Comparison of ENCODE assay signal across 16 cellular contexts in genomic region chr2:15708865-15709820, GRCh38.
DNase-seq lines count a peak whose midpoint lies in the region; ATAC-seq, FAIRE-seq and TF ChIP-seq lines count a peak whose summit lies in the region.
"Had no signal": no experiment of that assay in that cellular context is flagged by ENCODE, and none has a peak within 500 bp of the region (broad histone marks: within the 10 kb centered on the region; RNA-seq: fewer than 3 reads in every experiment).

No MANE protein-coding gene starts in this region.

- no peaks in the 10 kb centered on the region for H3K9me1 ChIP-seq in endothelial cell of umbilical vein (replicated peaks; ENCODE audit: control insufficient read depth, extremely low read depth, insufficient read depth, low read length)

- H3K9me3 Mint-ChIP-seq in activated CD4-positive, alpha-beta T cell treated with anti-CD3 and anti-CD28 coated beads, Interleukin-2, amount 10 ng/mL, durations not matched to agents 24 days and 14 days: no peaks in the 10 kb centered on the region
- H3K9me3 Mint-ChIP-seq in activated CD8-positive, alpha-beta T cell treated with anti-CD3 and anti-CD28 coated beads, Interleukin-2, amount 10 ng/mL, durations not matched to agents 7 days and 5 days (ENCODE audit: insufficient read depth): no peaks in the 10 kb centered on the region

- H3K36me3 ChIP-seq in endothelial cell of umbilical vein (ENCODE audit: control insufficient read depth in 2 of 2, extremely low read depth in 1 of 2, insufficient read depth in 2 of 2, low read length in 2 of 2): no peaks in the 10 kb centered on the region
- H3K36me3 ChIP-seq: BLaER1 treated with 17β-estradiol and CSF1 and Interleukin-3, amounts not matched to agents 10 nM and 100 nM had no signal

- intact Hi-C loops in Right ventricle myocardium superior (cut with DNase I): no loop called here
- intact Hi-C loops in cardiac septum (cut with DNase I): no loop called here
- intact Hi-C loops in endothelial cell of umbilical vein (cut with micrococcal nuclease): loop anchor here (1.0 to 2.0 kb wide), 8 partner anchors 21 to 230 kb away; no protein-coding TSS in a partner anchor
- intact Hi-C loops in activated CD4-positive, alpha-beta T cell treated with anti-CD3 and anti-CD28 coated beads, Interleukin-2, amount 10 ng/mL, durations not matched to agents 24 days and 14 days (cut with micrococcal nuclease): no loop called here

- no peaks in the 10 kb centered on the region for H3K79me2 ChIP-seq in endothelial cell of umbilical vein (ENCODE audit: control insufficient read depth, insufficient read depth, low read length)

- no peaks in the 10 kb centered on the region for H4K20me1 ChIP-seq in endothelial cell of umbilical vein (replicated peaks; ENCODE audit: control insufficient read depth, extremely low read depth, insufficient read depth, low read length)
- H4K20me1 ChIP-seq: BLaER1 treated with 17β-estradiol and CSF1 and Interleukin-3, amounts not matched to agents 10 nM and 100 nM had no signal

- peak; percentile 27 for ATAC-seq in Right ventricle myocardium superior (ENCODE audit: poor library complexity)
- peak; percentile 28 for ATAC-seq in left lobe of liver
- no peak for ATAC-seq in activated CD8-positive, alpha-beta T cell treated with anti-CD3 and anti-CD28 coated beads, Interleukin-2, amount 10 ng/mL, durations not matched to agents 7 days and 5 days

- H3K27ac Mint-ChIP-seq in activated CD4-positive, alpha-beta T cell treated with anti-CD3 and anti-CD28 coated beads, Interleukin-2, amount 10 ng/mL, durations not matched to agents 24 days and 14 days: no peak overlapping the region
- H3K27ac Mint-ChIP-seq in activated CD8-positive, alpha-beta T cell treated with anti-CD3 and anti-CD28 coated beads, Interleukin-2, amount 10 ng/mL, durations not matched to agents 7 days and 5 days: no peak overlapping the region

- H3K27me3 Mint-ChIP-seq in activated CD4-positive, alpha-beta T cell treated with anti-CD3 and anti-CD28 coated beads, Interleukin-2, amount 10 ng/mL, durations not matched to agents 24 days and 14 days: peaks cover 1% of the 10 kb centered on the region
- H3K27me3 Mint-ChIP-seq in activated CD8-positive, alpha-beta T cell treated with anti-CD3 and anti-CD28 coated beads, Interleukin-2, amount 10 ng/mL, durations not matched to agents 7 days and 5 days (ENCODE audit: low read depth): no peaks in the 10 kb centered on the region

- H2AFZ ChIP-seq in endothelial cell of umbilical vein (ENCODE audit: low read depth, low read length): peak overlapping the region; percentile 13

- peak overlapping the region; percentile 48 for H3K4me2 ChIP-seq in endothelial cell of umbilical vein (ENCODE audit: insufficient read depth, low read length)

- peak overlapping the region; percentile 1 for H3K9ac ChIP-seq in endothelial cell of umbilical vein (replicated peaks; ENCODE audit: extremely low read depth, insufficient read depth, low read length)
- H3K9ac ChIP-seq: BLaER1 treated with 17β-estradiol and CSF1 and Interleukin-3, amounts not matched to agents 10 nM and 100 nM had no signal

- CTCF ChIA-PET in endothelial cell of umbilical vein (lab: Charles Lee): interaction anchor here (0.9 to 2.1 kb wide), 7 partner anchors 13 to 222 kb away, joined by 3 to 7 read pairs (median 4); no protein-coding TSS in a partner anchor
- CTCF ChIA-PET in activated CD8-positive, alpha-beta T cell treated with anti-CD3 and anti-CD28 coated beads, Interleukin-2, amount 10 ng/mL, durations not matched to agents 7 days and 5 days (lab: Charles Lee): no interaction called here

- no peaks in the 10 kb centered on the region for H3K9me3 ChIP-seq in endothelial cell of umbilical vein (replicated peaks; ENCODE audit: control insufficient read depth, insufficient read depth, low read length)
- H3K9me3 ChIP-seq: BLaER1 treated with 17β-estradiol and CSF1 and Interleukin-3, amounts not matched to agents 10 nM and 100 nM had no signal

- H3K4me3 Mint-ChIP-seq in activated CD4-positive, alpha-beta T cell treated with anti-CD3 and anti-CD28 coated beads, Interleukin-2, amount 10 ng/mL, durations not matched to agents 24 days and 14 days: no peak overlapping the region
- H3K4me3 Mint-ChIP-seq in activated CD8-positive, alpha-beta T cell treated with anti-CD3 and anti-CD28 coated beads, Interleukin-2, amount 10 ng/mL, durations not matched to agents 7 days and 5 days: no peak overlapping the region

- no peak for TF ChIP-seq CTCF in endothelial cell of umbilical vein (IDR thresholded peaks at IDR 0.05; ENCODE audit: extremely low read depth in 1 of 2, insufficient read depth in 1 of 2, low read depth in 1 of 2, low read length in 2 of 2)

- no peaks in the 10 kb centered on the region for H3K4me1 Mint-ChIP-seq in activated CD4-positive, alpha-beta T cell treated with anti-CD3 and anti-CD28 coated beads, Interleukin-2, amount 10 ng/mL, durations not matched to agents 24 days and 14 days
- no peaks in the 10 kb centered on the region for H3K4me1 Mint-ChIP-seq in activated CD8-positive, alpha-beta T cell treated with anti-CD3 and anti-CD28 coated beads, Interleukin-2, amount 10 ng/mL, durations not matched to agents 7 days and 5 days (ENCODE audit: low read depth)

- H3K27me3 ChIP-seq in endothelial cell of umbilical vein (ENCODE audit: control insufficient read depth in 2 of 2, insufficient read depth in 2 of 2, low read length in 2 of 2): no peaks in the 10 kb centered on the region
- H3K27me3 ChIP-seq: BLaER1 treated with 17β-estradiol and CSF1 and Interleukin-3, amounts not matched to agents 10 nM and 100 nM had no signal

- peak overlapping the region; percentile 35 for H3K27ac ChIP-seq in endothelial cell of umbilical vein (ENCODE audit: insufficient read depth, low read depth, low read length)
- H3K27ac ChIP-seq: 22Rv1; BLaER1 treated with 17β-estradiol and CSF1 and Interleukin-3, amounts not matched to agents 10 nM and 100 nM had no signal

- dilution Hi-C loops in endothelial cell of umbilical vein (cut with MboI; ENCODE audit: extremely low pct_ligation_motif_present, low sequenced_read_pairs): no loop called here

- no peak overlapping the region for H3K4me3 ChIP-seq in endothelial cell of umbilical vein (replicated peaks in 1 of 3; ENCODE audit: insufficient read depth in 1 of 3, low read depth in 1 of 3, low read length in 3 of 3)
- H3K4me3 ChIP-seq: BLaER1 treated with 17β-estradiol and CSF1 and Interleukin-3, amounts not matched to agents 10 nM and 100 nM had no signal

- DNase-seq in Right ventricle myocardium superior (no peak), cardiac septum (ENCODE audit: low spot score) (no peak), endothelial cell of umbilical vein (ENCODE audit: low read depth, low spot score) (peak; percentile 84), left lobe of liver (ENCODE audit: low spot score) (no peak), pulmonary artery endothelial cell (ENCODE audit: low read depth, low spot score) (peak; percentile 62)
- no peak for DNase-seq in activated CD4-positive, alpha-beta T cell treated with anti-CD3 and anti-CD28 coated beads, Interleukin-2, amount 10 ng/mL, durations not matched to agents 24 days and 14 days
- DNase-seq in activated CD8-positive, alpha-beta T cell treated with anti-CD3 and anti-CD28 coated beads, Interleukin-2, amount 10 ng/mL, durations not matched to agents 7 days and 5 days: no peak
- no peak for DNase-seq in activated CD4-positive, CD25-positive, alpha-beta regulatory T cell (lab: John Stamatoyannopoulos, UW)
- DNase-seq: GF-D8, H7, NCI-H1417 treated with DMSO at 0.1 percent for 48 hours, NCI-H2029, NCI-H2171 treated with DMSO at 0.1 percent for 48 hours, NCI-H510A treated with DMSO at 0.1 percent for 48 hours had no signal

- TF ChIP-seq POLR2A in endothelial cell of umbilical vein (IDR thresholded peaks at IDR 0.05; ENCODE audit: low read depth, low read length): peak; percentile 29

- no TSS peak for BruUV-seq in endothelial cell of umbilical vein (replicated peaks; lab: Mats Ljungman, UMichigan)

- H3K4me1 ChIP-seq in endothelial cell of umbilical vein (ENCODE audit: control insufficient read depth, extremely low read depth, insufficient read depth, low read length): peaks cover 37% of the 10 kb centered on the region

- POLR2A ChIA-PET in endothelial cell of umbilical vein (lab: Charles Lee): interaction anchor here (0.8 kb wide), 1 partner anchor 69 kb away, joined by 3 read pairs; no protein-coding TSS in a partner anchor
- POLR2A ChIA-PET in activated CD8-positive, alpha-beta T cell treated with anti-CD3 and anti-CD28 coated beads, Interleukin-2, amount 10 ng/mL, durations not matched to agents 7 days and 5 days (lab: Charles Lee): interaction anchor here (0.7 kb wide), 1 partner anchor 8 kb away, joined by 4 read pairs; no protein-coding TSS in a partner anchor

- no peaks in the 10 kb centered on the region for H3K36me3 Mint-ChIP-seq in activated CD4-positive, alpha-beta T cell treated with anti-CD3 and anti-CD28 coated beads, Interleukin-2, amount 10 ng/mL, durations not matched to agents 24 days and 14 days (ENCODE audit: low read depth)
- no peaks in the 10 kb centered on the region for H3K36me3 Mint-ChIP-seq in activated CD8-positive, alpha-beta T cell treated with anti-CD3 and anti-CD28 coated beads, Interleukin-2, amount 10 ng/mL, durations not matched to agents 7 days and 5 days (ENCODE audit: low read depth)

- FAIRE-seq in endothelial cell of umbilical vein (lab: Jason Lieb, UNC): peak; percentile 94

TF ChIP-seq in endothelial cell of umbilical vein, 7 proteins besides CTCF, POLR2A, EP300 and RAD21:
- TF ChIP-seq FOS (IDR thresholded peaks at IDR 0.05; ENCODE audit: borderline replicate concordance, insufficient read depth, low read length) (peak; percentile 96), JUN (IDR thresholded peaks at IDR 0.05; ENCODE audit: borderline replicate concordance, insufficient read depth, insufficient read length, low read depth) (peak; percentile 83), GATA2 (IDR thresholded peaks at IDR 0.05; ENCODE audit: insufficient read depth, insufficient read length, low read depth, low read length) (peak; percentile 50), EZH2 (IDR thresholded peaks at IDR 0.05; ENCODE audit: borderline replicate concordance, low read depth, low read length, severe bottlenecking) (no peak), POLR2AphosphoS5 (IDR thresholded peaks at IDR 0.05; ENCODE audit: insufficient read depth, low read depth, low read length) (peak; percentile 90)
TF ChIP-seq in endothelial cell of umbilical vein: peak in this region for 4.

Comparison
In these comparisons a context has a peak if more than half of its experiments do, and no peak if none do; other contexts are left out.
1. DNase-seq: peak in endothelial cell of umbilical vein (single experiment) and pulmonary artery endothelial cell (single experiment); none in Right ventricle myocardium superior (single experiment), cardiac septum (single experiment), left lobe of liver (single experiment), activated CD4-positive, alpha-beta T cell treated with anti-CD3 and anti-CD28 coated beads, Interleukin-2, amount 10 ng/mL, durations not matched to agents 24 days and 14 days (single experiment), activated CD8-positive, alpha-beta T cell treated with anti-CD3 and anti-CD28 coated beads, Interleukin-2, amount 10 ng/mL, durations not matched to agents 7 days and 5 days (single experiment) and activated CD4-positive, CD25-positive, alpha-beta regulatory T cell (0 of 4).